26 cellular contexts compared by ENCODE assay signal in genomic region chr13:95229855-95230254, GRCh38.
"Had no signal": no experiment of that assay in that cellular context is flagged by ENCODE, and none has a peak within 500 bp of the region (broad histone marks: within the 10 kb centered on the region; RNA-seq: fewer than 3 reads in every experiment).

No MANE protein-coding gene starts in this region.

- ATAC-seq: activated CD4-positive, alpha-beta T cell treated with anti-CD3 and anti-CD28 coated beads for 36 hours; activated CD8-positive, alpha-beta memory T cell treated with anti-CD3 and anti-CD28 coated beads, Interleukin-2, amount 10 ng/mL, durations not matched to agents 7 days and 5 days; activated CD8-positive, alpha-beta T cell treated with anti-CD3 and anti-CD28 coated beads, Interleukin-2, amount 10 ng/mL, durations not matched to agents 7 days and 5 days; activated naive CD4-positive, alpha-beta T cell treated with anti-CD3 and anti-CD28 coated beads, Interleukin-2, amount 50 U/mL, for 72 hours; esophagus mucosa; foreskin keratinocyte; gastrocnemius medialis; heart right ventricle; T-helper 17 cell had no signal

- H3K4me1 ChIP-seq: ascending aorta, breast epithelium, foreskin keratinocyte, gastrocnemius medialis had no signal

- H3K4me3 ChIP-seq: ascending aorta, breast epithelium, coronary artery, dorsolateral prefrontal cortex, gastrocnemius medialis, heart right ventricle had no signal

- H3K27me3 ChIP-seq: ascending aorta, breast epithelium, dorsolateral prefrontal cortex, foreskin keratinocyte, gastrocnemius medialis, heart right ventricle had no signal

- H3K36me3 ChIP-seq: ascending aorta, breast epithelium, gastrocnemius medialis had no signal

- H3K27ac ChIP-seq: ascending aorta, breast epithelium, coronary artery, dorsolateral prefrontal cortex, foreskin keratinocyte, gastrocnemius medialis, heart right ventricle had no signal

- H3K9me3 ChIP-seq: ascending aorta, breast epithelium, gastrocnemius medialis, heart right ventricle had no signal

- DNase-seq: activated CD4-positive, alpha-beta memory T cell treated with anti-CD3 and anti-CD28 coated beads for 36 hours; activated CD4-positive, alpha-beta T cell treated with anti-CD3 and anti-CD28 coated beads for 36 hours; activated CD4-positive, alpha-beta T cell treated with anti-CD3 and anti-CD28 coated beads, Interleukin-2, amount 10 ng/mL, durations not matched to agents 24 days and 14 days; activated CD4-positive, CD25-positive, alpha-beta regulatory T cell; activated CD4-positive, CD25-positive, alpha-beta regulatory T cell treated with anti-CD3 and anti-CD28 coated beads, Interleukin-2, amount 50 U/mL, for 72 hours; activated CD8-positive, alpha-beta memory T cell treated with anti-CD3 and anti-CD28 coated beads, Interleukin-2, amount 10 ng/mL, durations not matched to agents 7 days and 5 days; activated CD8-positive, alpha-beta memory T cell treated with anti-CD3 and anti-CD28 coated beads, Interleukin-2, amount 50 U/mL, for 4 hours; activated CD8-positive, alpha-beta T cell treated with anti-CD3 and anti-CD28 coated beads, Interleukin-2, amount 10 ng/mL, durations not matched to agents 7 days and 5 days; activated effector memory CD4-positive, alpha-beta T cell treated with anti-CD3 and anti-CD28 coated beads, Interleukin-2, amount 50 U/mL, for 16 hours; activated naive CD4-positive, alpha-beta T cell treated with anti-CD3 and anti-CD28 coated beads for 36 hours; activated naive CD8-positive, alpha-beta T cell treated with anti-CD3 and anti-CD28 coated beads, Interleukin-2, amount 10 ng/mL, durations not matched to agents 7 days and 5 days; activated T-cell treated with anti-CD3 and anti-CD28 coated beads, Interleukin-2, amount 50 U/mL, for 1 hour; activated T-cell treated with anti-CD3 and anti-CD28 coated beads, Interleukin-2, amount 50 U/mL, for 48 hours; dorsolateral prefrontal cortex; effector memory CD4-positive, alpha-beta T cell; endodermal cell; foreskin keratinocyte; gastrocnemius medialis; heart right ventricle; T-helper 1 cell; T-helper 17 cell had no signal
